ENCODE assay signal across 1 cellular context in genomic region chr2:159285929-159286708, GRCh38.
TF ChIP-seq lines count a peak whose summit lies in the region.

A gene with protein sequence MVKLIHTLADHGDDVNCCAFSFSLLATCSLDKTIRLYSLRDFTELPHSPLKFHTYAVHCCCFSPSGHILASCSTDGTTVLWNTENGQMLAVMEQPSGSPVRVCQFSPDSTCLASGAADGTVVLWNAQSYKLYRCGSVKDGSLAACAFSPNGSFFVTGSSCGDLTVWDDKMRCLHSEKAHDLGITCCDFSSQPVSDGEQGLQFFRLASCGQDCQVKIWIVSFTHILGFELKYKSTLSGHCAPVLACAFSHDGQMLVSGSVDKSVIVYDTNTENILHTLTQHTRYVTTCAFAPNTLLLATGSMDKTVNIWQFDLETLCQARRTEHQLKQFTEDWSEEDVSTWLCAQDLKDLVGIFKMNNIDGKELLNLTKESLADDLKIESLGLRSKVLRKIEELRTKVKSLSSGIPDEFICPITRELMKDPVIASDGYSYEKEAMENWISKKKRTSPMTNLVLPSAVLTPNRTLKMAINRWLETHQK (minus strand): TSS chr2:159286703. CDS start chr2:159283069, 3,634 bp downstream.

TF ChIP-seq in HepG2, 621 proteins besides CTCF, POLR2A, EP300 and RAD21 (continued from another document and continues in another):
- TF ChIP-seq DZIP1 (CRISPR knock-in tag; IDR thresholded peaks at IDR 0.05), result peak; percentile 97
- peak; percentile 87; the same call in 1 of the 2 replicates for TF ChIP-seq MEIS1 (CRISPR knock-in tag; IDR thresholded peaks at IDR 0.05; ENCODE audit: borderline replicate concordance)
- TF ChIP-seq NBN (conservative IDR thresholded peaks at IDR 0.05), result no peak
- TF ChIP-seq ZNF121 (CRISPR knock-in tag; IDR thresholded peaks at IDR 0.05), result peak; percentile 59; the same call in 1 of the 2 replicates
- TF ChIP-seq ZFP41 (CRISPR knock-in tag; IDR thresholded peaks at IDR 0.05; ENCODE audit: borderline replicate concordance), result no peak
- TF ChIP-seq MAFK (conservative IDR thresholded peaks at IDR 0.05 in 1 of 2, IDR thresholded peaks at IDR 0.05 in 1 of 2; ENCODE audit: low read length in 2 of 2), result no peak
- TF ChIP-seq ZNF296 (CRISPR knock-in tag; conservative IDR thresholded peaks at IDR 0.05), result no peak
- TF ChIP-seq ZNF280B (CRISPR knock-in tag; IDR thresholded peaks at IDR 0.05; ENCODE audit: borderline replicate concordance), result no peak
- 0 out of 2 replicates have a peak, but pooled peaks have one; percentile 31 for TF ChIP-seq ZFP1 (CRISPR knock-in tag; IDR thresholded peaks at IDR 0.05)
- TF ChIP-seq ZNF674 (CRISPR knock-in tag; IDR thresholded peaks at IDR 0.05; ENCODE audit: low read depth), result no peak
- TF ChIP-seq, protein P1, sequence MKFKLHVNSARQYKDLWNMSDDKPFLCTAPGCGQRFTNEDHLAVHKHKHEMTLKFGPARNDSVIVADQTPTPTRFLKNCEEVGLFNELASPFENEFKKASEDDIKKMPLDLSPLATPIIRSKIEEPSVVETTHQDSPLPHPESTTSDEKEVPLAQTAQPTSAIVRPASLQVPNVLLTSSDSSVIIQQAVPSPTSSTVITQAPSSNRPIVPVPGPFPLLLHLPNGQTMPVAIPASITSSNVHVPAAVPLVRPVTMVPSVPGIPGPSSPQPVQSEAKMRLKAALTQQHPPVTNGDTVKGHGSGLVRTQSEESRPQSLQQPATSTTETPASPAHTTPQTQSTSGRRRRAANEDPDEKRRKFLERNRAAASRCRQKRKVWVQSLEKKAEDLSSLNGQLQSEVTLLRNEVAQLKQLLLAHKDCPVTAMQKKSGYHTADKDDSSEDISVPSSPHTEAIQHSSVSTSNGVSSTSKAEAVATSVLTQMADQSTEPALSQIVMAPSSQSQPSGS (CRISPR knock-in tag; IDR thresholded peaks at IDR 0.05), result no peak
- no peak; the same call in none of the 2 replicates for TF ChIP-seq RXRA (CRISPR knock-in tag; IDR thresholded peaks at IDR 0.05)
- TF ChIP-seq CENPX (CRISPR knock-in tag; IDR thresholded peaks at IDR 0.05), result no peak
- peak; percentile 40; the same call in 1 of the 2 replicates for TF ChIP-seq ZMYM3 (CRISPR knock-in tag; IDR thresholded peaks at IDR 0.05)
- TF ChIP-seq ZGPAT (CRISPR knock-in tag; IDR thresholded peaks at IDR 0.05), result peak; percentile 56; the same call in 1 of the 2 replicates
- TF ChIP-seq AHR (CRISPR knock-in tag; IDR thresholded peaks at IDR 0.05), result 0 out of 2 replicates have a peak, but pooled peaks have one; percentile 23
- TF ChIP-seq ZNF749 (CRISPR knock-in tag; IDR thresholded peaks at IDR 0.05; ENCODE audit: borderline replicate concordance), result peak; percentile 98
- TF ChIP-seq GRHL1 (CRISPR knock-in tag; conservative IDR thresholded peaks at IDR 0.05), result no peak
- TF ChIP-seq ZNF556 (CRISPR knock-in tag; IDR thresholded peaks at IDR 0.05; ENCODE audit: borderline replicate concordance), result no peak; the same call in 1 of the 2 replicates
- TF ChIP-seq TIGD3 (CRISPR knock-in tag; IDR thresholded peaks at IDR 0.05; ENCODE audit: borderline replicate concordance), result peak; percentile 65; the same call in 1 of the 2 replicates
- peak; percentile 91; the same call in 1 of the 2 replicates for TF ChIP-seq ZNF274 (CRISPR knock-in tag; IDR thresholded peaks at IDR 0.05)
- 0 out of 2 replicates have a peak, but pooled peaks have one; percentile 9 for TF ChIP-seq ZNF7 (CRISPR knock-in tag; IDR thresholded peaks at IDR 0.05)
- TF ChIP-seq ZNF143 (CRISPR knock-in tag; IDR thresholded peaks at IDR 0.05), result no peak
- no peak for TF ChIP-seq PRPF4 (IDR thresholded peaks at IDR 0.05; ENCODE audit: low read depth, low read length, poor library complexity, severe bottlenecking)
- TF ChIP-seq JUNB (CRISPR knock-in tag; IDR thresholded peaks at IDR 0.05; ENCODE audit: borderline replicate concordance), result no peak
- TF ChIP-seq PHF20 (CRISPR knock-in tag; IDR thresholded peaks at IDR 0.05), result 0 out of 2 replicates have a peak, but pooled peaks have one; percentile 39
- no peak for TF ChIP-seq KLF9 (CRISPR knock-in tag; IDR thresholded peaks at IDR 0.05; ENCODE audit: low read depth)
- no peak for TF ChIP-seq SNRNP70 (IDR thresholded peaks at IDR 0.05; ENCODE audit: low read depth, low read length)
- TF ChIP-seq, protein P2, sequence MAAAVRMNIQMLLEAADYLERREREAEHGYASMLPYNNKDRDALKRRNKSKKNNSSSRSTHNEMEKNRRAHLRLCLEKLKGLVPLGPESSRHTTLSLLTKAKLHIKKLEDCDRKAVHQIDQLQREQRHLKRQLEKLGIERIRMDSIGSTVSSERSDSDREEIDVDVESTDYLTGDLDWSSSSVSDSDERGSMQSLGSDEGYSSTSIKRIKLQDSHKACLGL (CRISPR knock-in tag; IDR thresholded peaks at IDR 0.05), result peak; percentile 65
- peak; percentile 10; the same call in 1 of the 2 replicates for TF ChIP-seq ZNF224 (CRISPR knock-in tag; IDR thresholded peaks at IDR 0.05)
- peak; percentile 46; the same call in 1 of the 2 replicates for TF ChIP-seq MED1 (CRISPR knock-in tag; IDR thresholded peaks at IDR 0.05)
- TF ChIP-seq NR2F1 (CRISPR knock-in tag; IDR thresholded peaks at IDR 0.05), result no peak; a peak in 1 of 4 replicates
- no peak; the same call in 1 of the 2 replicates for TF ChIP-seq NR1H2 (CRISPR knock-in tag; IDR thresholded peaks at IDR 0.05; ENCODE audit: borderline replicate concordance, low read depth)
- TF ChIP-seq, protein P3, sequence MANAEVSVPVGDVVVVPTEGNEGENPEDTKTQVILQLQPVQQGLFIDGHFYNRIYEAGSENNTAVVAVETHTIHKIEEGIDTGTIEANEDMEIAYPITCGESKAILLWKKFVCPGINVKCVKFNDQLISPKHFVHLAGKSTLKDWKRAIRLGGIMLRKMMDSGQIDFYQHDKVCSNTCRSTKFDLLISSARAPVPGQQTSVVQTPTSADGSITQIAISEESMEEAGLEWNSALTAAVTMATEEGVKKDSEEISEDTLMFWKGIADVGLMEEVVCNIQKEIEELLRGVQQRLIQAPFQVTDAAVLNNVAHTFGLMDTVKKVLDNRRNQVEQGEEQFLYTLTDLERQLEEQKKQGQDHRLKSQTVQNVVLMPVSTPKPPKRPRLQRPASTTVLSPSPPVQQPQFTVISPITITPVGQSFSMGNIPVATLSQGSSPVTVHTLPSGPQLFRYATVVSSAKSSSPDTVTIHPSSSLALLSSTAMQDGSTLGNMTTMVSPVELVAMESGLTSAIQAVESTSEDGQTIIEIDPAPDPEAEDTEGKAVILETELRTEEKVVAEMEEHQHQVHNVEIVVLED (CRISPR knock-in tag; IDR thresholded peaks at IDR 0.05; ENCODE audit: borderline replicate concordance), result no peak
- TF ChIP-seq NFKB2 (CRISPR knock-in tag; IDR thresholded peaks at IDR 0.05; ENCODE audit: borderline replicate concordance), result peak; percentile 93
- TF ChIP-seq TBX3 (IDR thresholded peaks at IDR 0.05; ENCODE audit: borderline replicate concordance), result 0 out of 2 replicates have a peak, but pooled peaks have one; percentile 6
- no peak for TF ChIP-seq NCOA5 (CRISPR knock-in tag; IDR thresholded peaks at IDR 0.05)
- no peak for TF ChIP-seq TBP (CRISPR knock-in tag; IDR thresholded peaks at IDR 0.05)
- peak; percentile 46; the same call in 1 of the 2 replicates for TF ChIP-seq FOXO4 (CRISPR knock-in tag; conservative IDR thresholded peaks at IDR 0.05)
- no peak; the same call in 1 of the 2 replicates for TF ChIP-seq PRMT3 (CRISPR knock-in tag; IDR thresholded peaks at IDR 0.05; ENCODE audit: borderline replicate concordance, low read depth)
- no peak; the same call in 1 of the 2 replicates for TF ChIP-seq SP5 (CRISPR knock-in tag; IDR thresholded peaks at IDR 0.05; ENCODE audit: borderline replicate concordance, low read depth)
